In genomic region chr1:243471026-243471685, GRCh38 we compare ENCODE assay signal across 14 cellular contexts.
DNase-seq lines count a peak whose midpoint lies in the region; ATAC-seq and TF ChIP-seq lines count a peak whose summit lies in the region.
"Had no signal": no experiment of that assay in that cellular context is flagged by ENCODE, and none has a peak within 500 bp of the region (broad histone marks: within the 10 kb centered on the region; RNA-seq: fewer than 3 reads in every experiment).

No MANE protein-coding gene starts in this region.

- no peak overlapping the region for H3K4me3 ChIP-seq in left ventricle myocardium inferior
- H3K4me3 ChIP-seq in upper lobe of right lung, result no peak overlapping the region
- no peak overlapping the region for H3K4me3 ChIP-seq in BE2C (ENCODE audit: low read depth, low read length)

- no peak overlapping the region for H3K4me3 Mint-ChIP-seq in activated CD8-positive, alpha-beta T cell treated with anti-CD3 and anti-CD28 coated beads for 36 hours
- H3K4me3 Mint-ChIP-seq: activated CD4-positive, alpha-beta memory T cell treated with anti-CD3 and anti-CD28 coated beads, Interleukin-2, amount 10 ng/mL, durations not matched to agents 7 days and 5 days had no signal

- no peak for DNase-seq in left ventricle myocardium superior
- no peak for DNase-seq in left ventricle myocardium inferior
- DNase-seq in NOMO-1 (lab: John Stamatoyannopoulos, UW; ENCODE audit: unreplicated experiment in 2 of 2), result peak; percentile 76 to 83
- peak; percentile 55 for DNase-seq in globus pallidus (ENCODE audit: low spot score)
- no peak for DNase-seq in upper lobe of right lung
- DNase-seq in activated CD8-positive, alpha-beta T cell treated with anti-CD3 and anti-CD28 coated beads for 36 hours, result no peak
- DNase-seq in BE2C, result no peak
- DNase-seq: activated CD4-positive, alpha-beta memory T cell treated with anti-CD3 and anti-CD28 coated beads, Interleukin-2, amount 10 ng/mL, durations not matched to agents 7 days and 5 days; Caco-2; HCEC 1CT; NCI-H345; small intestine; T1000 had no signal

- no peak overlapping the region for H3K27ac Mint-ChIP-seq in activated CD8-positive, alpha-beta T cell treated with anti-CD3 and anti-CD28 coated beads for 36 hours
- H3K27ac Mint-ChIP-seq: activated CD4-positive, alpha-beta memory T cell treated with anti-CD3 and anti-CD28 coated beads, Interleukin-2, amount 10 ng/mL, durations not matched to agents 7 days and 5 days had no signal

- H3K4me1 Mint-ChIP-seq in activated CD8-positive, alpha-beta T cell treated with anti-CD3 and anti-CD28 coated beads for 36 hours (ENCODE audit: low read depth), result peaks cover 10% of the 10 kb centered on the region

- ATAC-seq in left ventricle myocardium superior (peak; percentile 55), upper lobe of right lung (peak; percentile 69), HG03565 (IDR thresholded peaks at IDR 0.05; ENCODE audit: unreplicated experiment) (no peak)
- ATAC-seq in activated CD8-positive, alpha-beta T cell treated with anti-CD3 and anti-CD28 coated beads for 36 hours, result no peak

- H3K4me1 ChIP-seq in left ventricle myocardium inferior (peaks cover 17% of the 10 kb centered on the region), upper lobe of right lung (peaks cover 15% of the 10 kb centered on the region), BE2C (peaks cover 31% of the 10 kb centered on the region)
- H3K4me1 ChIP-seq: Caco-2 had no signal

- H3K36me3 ChIP-seq in left ventricle myocardium inferior, result no peaks in the 10 kb centered on the region
- no peaks in the 10 kb centered on the region for H3K36me3 ChIP-seq in upper lobe of right lung
- H3K36me3 ChIP-seq in BE2C, result no peaks in the 10 kb centered on the region

- H3K27ac ChIP-seq in left ventricle myocardium inferior (replicated peaks) (no peak overlapping the region), upper lobe of right lung (no peak overlapping the region)

- H3K27me3 ChIP-seq in left ventricle myocardium inferior (ENCODE audit: low read depth), result no peaks in the 10 kb centered on the region
- H3K27me3 ChIP-seq in upper lobe of right lung, result no peaks in the 10 kb centered on the region
- H3K27me3 ChIP-seq in BE2C, result no peaks in the 10 kb centered on the region

- TF ChIP-seq CTCF in left ventricle myocardium inferior (IDR thresholded peaks at IDR 0.05; ENCODE audit: borderline replicate concordance) (no peak), upper lobe of right lung (IDR thresholded peaks at IDR 0.05) (no peak), BE2C (IDR thresholded peaks at IDR 0.05; ENCODE audit: low read depth, low read length) (no peak)
- TF ChIP-seq CTCF in activated CD8-positive, alpha-beta T cell treated with anti-CD3 and anti-CD28 coated beads for 36 hours (IDR thresholded peaks at IDR 0.05), result no peak

- intact Hi-C loops in left ventricle myocardium superior (cut with micrococcal nuclease) (no loop called here), left ventricle myocardium inferior (cut with micrococcal nuclease) (no loop called here), upper lobe of right lung (cut with DNase I) (no loop called here)
- intact Hi-C loops in activated CD8-positive, alpha-beta T cell treated with anti-CD3 and anti-CD28 coated beads for 36 hours (cut with micrococcal nuclease), result loop anchor here (10.0 kb wide), 1 partner anchor 274 kb away; no protein-coding TSS in a partner anchor

- POLR2A ChIA-PET in activated CD8-positive, alpha-beta T cell treated with anti-CD3 and anti-CD28 coated beads for 36 hours (lab: Charles Lee), result no interaction called here

- H3K27me3 Mint-ChIP-seq in activated CD8-positive, alpha-beta T cell treated with anti-CD3 and anti-CD28 coated beads for 36 hours, result no peaks in the 10 kb centered on the region
- H3K27me3 Mint-ChIP-seq: activated CD4-positive, alpha-beta memory T cell treated with anti-CD3 and anti-CD28 coated beads, Interleukin-2, amount 10 ng/mL, durations not matched to agents 7 days and 5 days had no signal

- H3K9me3 ChIP-seq in left ventricle myocardium inferior (replicated peaks) (no peaks in the 10 kb centered on the region), upper lobe of right lung (no peaks in the 10 kb centered on the region), BE2C (no peaks in the 10 kb centered on the region)
- H3K9me3 ChIP-seq: Caco-2 had no signal

- CTCF ChIA-PET in activated CD8-positive, alpha-beta T cell treated with anti-CD3 and anti-CD28 coated beads for 36 hours (lab: Charles Lee), result interaction anchor here (1.3 kb wide), 1 partner anchor 128 kb away, joined by 3 read pairs; no protein-coding TSS in a partner anchor

- H3K9me3 Mint-ChIP-seq in activated CD8-positive, alpha-beta T cell treated with anti-CD3 and anti-CD28 coated beads for 36 hours, result no peaks in the 10 kb centered on the region
- H3K9me3 Mint-ChIP-seq: activated CD4-positive, alpha-beta memory T cell treated with anti-CD3 and anti-CD28 coated beads, Interleukin-2, amount 10 ng/mL, durations not matched to agents 7 days and 5 days had no signal

- H3K36me3 Mint-ChIP-seq in activated CD8-positive, alpha-beta T cell treated with anti-CD3 and anti-CD28 coated beads for 36 hours (ENCODE audit: low read depth), result no peaks in the 10 kb centered on the region

Comparison
In these comparisons a context has a peak if more than half of its experiments do, and no peak if none do; other contexts are left out.
1. ATAC-seq: peak in left ventricle myocardium superior (single experiment) and upper lobe of right lung (single experiment); none in activated CD8-positive, alpha-beta T cell treated with anti-CD3 and anti-CD28 coated beads for 36 hours (single experiment) and HG03565 (single experiment).
2. DNase-seq: peak in NOMO-1 (2 of 2) and globus pallidus (single experiment); none in left ventricle myocardium superior (single experiment), left ventricle myocardium inferior (single experiment), upper lobe of right lung (single experiment), activated CD8-positive, alpha-beta T cell treated with anti-CD3 and anti-CD28 coated beads for 36 hours (single experiment) and BE2C (single experiment).